14 cellular contexts compared by ENCODE assay signal in the genomic region with DNA sequence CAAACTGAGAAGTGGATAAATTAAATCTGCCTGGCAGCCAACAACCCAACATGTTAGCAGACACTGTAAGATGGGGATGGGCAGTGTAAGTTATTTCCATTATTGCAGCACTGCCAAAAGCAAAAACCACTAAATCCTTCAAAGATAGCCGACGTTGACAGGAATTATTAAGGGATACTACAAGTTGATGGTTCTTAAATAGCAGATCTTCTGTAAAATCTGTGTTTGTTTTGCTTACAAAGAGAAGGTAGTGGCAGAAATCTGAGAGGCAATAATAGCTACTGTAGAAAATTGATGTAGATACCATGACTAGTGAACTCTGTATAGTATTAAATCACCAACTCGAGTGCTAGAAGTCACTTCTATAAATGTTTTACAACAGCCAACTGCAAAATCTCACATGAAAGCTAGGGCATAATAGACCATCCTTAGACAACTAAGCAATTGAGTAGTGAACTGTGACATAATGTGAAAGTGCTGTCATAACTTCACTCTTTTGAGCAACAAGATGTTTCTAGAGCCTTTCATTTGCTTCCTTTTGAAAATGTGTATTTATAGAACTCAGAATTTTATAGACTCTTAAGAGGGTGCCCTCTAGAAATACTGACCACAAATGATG.
DNase-seq lines count a peak whose midpoint lies in the region; ATAC-seq and TF ChIP-seq lines count a peak whose summit lies in the region.
"Had no signal": no experiment of that assay in that cellular context is flagged by ENCODE, and none has a peak within 500 bp of the region (broad histone marks: within the 10 kb centered on the region; RNA-seq: fewer than 3 reads in every experiment).

No MANE protein-coding gene starts in this region.

- H3K27ac ChIP-seq in substantia nigra (ENCODE audit: low read depth, low read length, poor library complexity, severe bottlenecking): peak overlapping the region; percentile 95
- H3K27ac ChIP-seq: lower lobe of right lung, transverse colon had no signal

- H3K27ac Mint-ChIP-seq in T-helper 17 cell: no peak overlapping the region

- H3K4me1 Mint-ChIP-seq in T-helper 17 cell: no peaks in the 10 kb centered on the region

- H3K4me3 ChIP-seq in epithelial cell of proximal tubule (ENCODE audit: low read depth, low read length): no peak overlapping the region
- H3K4me3 ChIP-seq: lower lobe of right lung, transverse colon had no signal

- DNase-seq in NCI-H1417 (lab: John Stamatoyannopoulos, UW) (peak in 2 of 3 experiments; percentile 4 to 58), NCI-H1417 treated with DMSO at 0.1 percent for 48 hours (lab: John Stamatoyannopoulos, UW) (no peak), epithelial cell of proximal tubule (ENCODE audit: low read depth) (peak; percentile 19), substantia nigra (lab: John Stamatoyannopoulos, UW) (no peak), COLO829 (ENCODE audit: low spot score) (no peak), T-helper 17 cell (no peak)
- no peak for DNase-seq in activated CD8-positive, alpha-beta memory T cell treated with anti-CD3 and anti-CD28 coated beads, Interleukin-2, amount 50 U/mL, for 48 hours
- DNase-seq: activated CD4-positive, alpha-beta T cell treated with anti-CD3 and anti-CD28 coated beads, Interleukin-2, amount 50 U/mL, for 4 hours; HCEC 1CT; lower lobe of right lung; occipital lobe; PC-3; transverse colon had no signal

- H3K27me3 Mint-ChIP-seq in T-helper 17 cell: no peaks in the 10 kb centered on the region

- H3K9me3 ChIP-seq in T-helper 17 cell (ENCODE audit: control insufficient read depth, low read length, poor library complexity, severe bottlenecking): no peaks in the 10 kb centered on the region
- H3K9me3 ChIP-seq: transverse colon had no signal

- no peaks in the 10 kb centered on the region for H3K36me3 Mint-ChIP-seq in T-helper 17 cell (ENCODE audit: low read depth)

- no peak overlapping the region for H3K4me3 Mint-ChIP-seq in T-helper 17 cell

- peak; percentile 65 for ATAC-seq in HG03565 (IDR thresholded peaks at IDR 0.05; ENCODE audit: unreplicated experiment)
- no peak for ATAC-seq in T-helper 17 cell
- ATAC-seq: lower lobe of right lung, PC-3 had no signal

- no peak for TF ChIP-seq CTCF in epithelial cell of proximal tubule (conservative IDR thresholded peaks at IDR 0.05; ENCODE audit: low read depth, low read length)

Comparison
In these comparisons a context has a peak if more than half of its experiments do, and no peak if none do; other contexts are left out.
1. DNase-seq: peak in NCI-H1417 (2 of 3) and epithelial cell of proximal tubule (single experiment); none in NCI-H1417 treated with DMSO at 0.1 percent for 48 hours (single experiment), substantia nigra (0 of 49), activated CD8-positive, alpha-beta memory T cell treated with anti-CD3 and anti-CD28 coated beads, Interleukin-2, amount 50 U/mL, for 48 hours (single experiment), COLO829 (single experiment) and T-helper 17 cell (0 of 3).